Comparison of ENCODE assay signal across 34 cellular contexts in the genomic region with DNA sequence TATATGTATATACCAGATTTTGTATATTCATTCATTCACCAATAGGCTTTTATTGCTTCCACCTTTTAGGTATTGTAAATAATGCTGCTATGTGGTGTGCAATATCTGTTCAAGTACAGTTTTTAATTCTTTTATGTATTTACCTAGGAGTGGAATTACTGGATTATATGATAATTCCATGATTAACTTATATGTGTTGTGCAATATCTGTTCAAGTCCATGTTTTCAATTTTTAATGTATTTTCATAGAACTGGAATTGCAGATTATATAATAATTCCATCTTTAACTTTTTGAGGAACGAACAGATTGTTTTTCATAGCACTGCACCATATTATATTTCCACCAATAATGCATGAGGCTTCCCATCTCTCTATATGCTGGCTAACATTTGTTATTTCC. TPM values are rescaled to one million over a fixed set of nuclear protein-coding genes. Genes with fewer than 3 reads are reported as not detected.
DNase-seq lines count a peak whose midpoint lies in the region; ATAC-seq, FAIRE-seq and TF ChIP-seq lines count a peak whose summit lies in the region.
"Had no signal": no experiment of that assay in that cellular context is flagged by ENCODE, and none has a peak within 500 bp of the region (broad histone marks: within the 10 kb centered on the region; RNA-seq: fewer than 3 reads in every experiment).

No MANE protein-coding gene starts in this region.

- H3K27me3 ChIP-seq in IMR-90 (ENCODE audit: control insufficient read depth, insufficient read depth, low read length), result no peaks in the 10 kb centered on the region
- no peaks in the 10 kb centered on the region for H3K27me3 ChIP-seq in K562 (ENCODE audit: control insufficient read depth in 2 of 2, insufficient read depth in 2 of 2, low read length in 2 of 2)
- no peaks in the 10 kb centered on the region for H3K27me3 ChIP-seq in spleen (replicated peaks in 1 of 7)
- H3K27me3 ChIP-seq: BE2C; BLaER1; BLaER1 treated with 17β-estradiol and CSF1 and Interleukin-3, amounts not matched to agents 10 nM and 100 nM had no signal

- H2BK120ac ChIP-seq in IMR-90 (ENCODE audit: low read depth, low read length), result no peak overlapping the region

- no peaks in the 10 kb centered on the region for H3K36me3 ChIP-seq in IMR-90 (ENCODE audit: control insufficient read depth, insufficient read depth, low read length)
- H3K36me3 ChIP-seq in K562 (ENCODE audit: control insufficient read depth, insufficient read depth, low read length), result no peaks in the 10 kb centered on the region
- no peaks in the 10 kb centered on the region for H3K36me3 ChIP-seq in spleen
- H3K36me3 ChIP-seq: BE2C; BLaER1; BLaER1 treated with 17β-estradiol and CSF1 and Interleukin-3, amounts not matched to agents 10 nM and 100 nM had no signal

- H3K9ac ChIP-seq in IMR-90 (ENCODE audit: low read depth, low read length) (no peak overlapping the region), K562 (ENCODE audit: insufficient read depth in 1 of 2, low read depth in 2 of 2, low read length in 2 of 2) (no peak overlapping the region)
- H3K9ac ChIP-seq: BLaER1; BLaER1 treated with 17β-estradiol and CSF1 and Interleukin-3, amounts not matched to agents 10 nM and 100 nM had no signal

- H4K8ac ChIP-seq in IMR-90 (ENCODE audit: low read depth in 2 of 2, low read length in 2 of 2), result no peak overlapping the region

- H3K23ac ChIP-seq in IMR-90 (ENCODE audit: low read depth, low read length), result no peak overlapping the region

- no peaks in the 10 kb centered on the region for H4K20me1 ChIP-seq in IMR-90 (ENCODE audit: insufficient read depth, low read length)
- H4K20me1 ChIP-seq in K562 (replicated peaks; ENCODE audit: control insufficient read depth, insufficient read depth, low read length), result no peaks in the 10 kb centered on the region
- H4K20me1 ChIP-seq: BLaER1; BLaER1 treated with 17β-estradiol and CSF1 and Interleukin-3, amounts not matched to agents 10 nM and 100 nM had no signal

- dilution Hi-C loops in IMR-90 (cut with HindIII; ENCODE audit: low sequenced_read_pairs, unreplicated experiment), result no loop called here

- TF ChIP-seq EP300 in K562 (IDR thresholded peaks at IDR 0.05; ENCODE audit: low read length), result no peak

- H4K5ac ChIP-seq in IMR-90 (ENCODE audit: low read depth, low read length), result no peak overlapping the region

- H4K91ac ChIP-seq in IMR-90 (ENCODE audit: insufficient read depth, low read depth, low read length), result no peak overlapping the region

- intact Hi-C loops in IMR-90 (cut with micrococcal nuclease) (no loop called here), K562 (cut with micrococcal nuclease) (no loop called here), spleen (cut with DNase I; ENCODE audit: low total_unique reads) (no loop called here)

- no peak for ATAC-seq in IMR-90 (ENCODE audit: low read depth)
- no peak for ATAC-seq in K562
- ATAC-seq: A549; CD8-positive, alpha-beta T cell had no signal

- POLR2A ChIA-PET in IMR-90 (lab: Charles Lee; ENCODE audit: unreplicated experiment) (no interaction called here), K562 (lab: Yijun Ruan, JAX) (no interaction called here)

- no peak overlapping the region for H2BK20ac ChIP-seq in IMR-90 (ENCODE audit: low read depth, low read length)

- H3K14ac ChIP-seq in IMR-90 (replicated peaks; ENCODE audit: low read depth, low read length), result no peak overlapping the region

- H3K4me2 ChIP-seq in IMR-90 (ENCODE audit: low read depth, low read length) (no peak overlapping the region), K562 (ENCODE audit: insufficient read depth, low read length) (no peak overlapping the region)
- H3K4me2 ChIP-seq: A549; BLaER1; BLaER1 treated with 17β-estradiol and CSF1 and Interleukin-3, amounts not matched to agents 10 nM and 100 nM had no signal

- H3K4me1 ChIP-seq in IMR-90 (ENCODE audit: control insufficient read depth, insufficient read depth, low read length) (no peaks in the 10 kb centered on the region), K562 (replicated peaks in 1 of 2; ENCODE audit: control insufficient read depth in 2 of 2, insufficient read depth in 2 of 2, low read length in 2 of 2) (no peaks in the 10 kb centered on the region), spleen (no peaks in the 10 kb centered on the region)
- H3K4me1 ChIP-seq: A549; BE2C; BLaER1; BLaER1 treated with 17β-estradiol and CSF1 and Interleukin-3, amounts not matched to agents 10 nM and 100 nM; Caco-2 had no signal

- no peaks in the 10 kb centered on the region for H3K9me1 ChIP-seq in IMR-90 (ENCODE audit: insufficient read depth, low read length)
- H3K9me1 ChIP-seq in K562 (ENCODE audit: control insufficient read depth, insufficient read depth, low read length), result no peaks in the 10 kb centered on the region

- no CpG with 5 or more reads among the region's 1 CpG for WGBS in IMR-90 (ENCODE audit: extremely low coverage in 2 of 2, insufficient read length in 1 of 2), 2 experiments
- WGBS in K562 (ENCODE audit: insufficient coverage, low coverage, missing lambda C conversion rate), result 0% methylated on average over 1 of the region's 1 CpG
- 66 to 85% (median 80%) methylated on average over 1 of the region's 1 CpG for WGBS in spleen, 5 donors

- H2AFZ ChIP-seq in IMR-90 (replicated peaks; ENCODE audit: low read length, poor library complexity), result no peak overlapping the region
- no peak overlapping the region for H2AFZ ChIP-seq in K562 (ENCODE audit: low read depth, low read length)

- no peaks in the 10 kb centered on the region for H3K79me2 ChIP-seq in K562 (ENCODE audit: control insufficient read depth, insufficient read depth, low read length)

- H3K9me3 ChIP-seq in IMR-90 (ENCODE audit: control insufficient read depth, insufficient read depth, low read length) (no peaks in the 10 kb centered on the region), K562 (replicated peaks; ENCODE audit: control insufficient read depth, insufficient read depth, low read depth, low read length) (no peaks in the 10 kb centered on the region), spleen (peaks cover 0 to 21% (median 12%) of the 10 kb centered on the region in 8 donors)
- H3K9me3 ChIP-seq: A549, BE2C, BLaER1, Caco-2 had no signal

- no peak overlapping the region for H3K18ac ChIP-seq in IMR-90 (ENCODE audit: low read depth, low read length)

- H3K4me3 ChIP-seq in IMR-90 (ENCODE audit: insufficient read depth, low read depth, low read length) (no peak overlapping the region), K562 (no peak overlapping the region), spleen (no peak overlapping the region)
- H3K4me3 ChIP-seq: A549; BLaER1; BLaER1 treated with 17β-estradiol and CSF1 and Interleukin-3, amounts not matched to agents 10 nM and 100 nM had no signal

- H3K27ac ChIP-seq in IMR-90 (ENCODE audit: insufficient read depth, low read length), result no peak overlapping the region
- H3K27ac ChIP-seq in K562 (ENCODE audit: extremely low read depth, low read depth, low read length), result no peak overlapping the region
- H3K27ac ChIP-seq in spleen, result no peak overlapping the region
- H3K27ac ChIP-seq: 22Rv1; A549; BLaER1; BLaER1 treated with 17β-estradiol and CSF1 and Interleukin-3, amounts not matched to agents 10 nM and 100 nM; C4-2B had no signal

- no peak overlapping the region for H2AK5ac ChIP-seq in IMR-90 (ENCODE audit: low read depth, low read length)

- TF ChIP-seq CTCF in IMR-90 (conservative IDR thresholded peaks at IDR 0.05; ENCODE audit: low read depth, low read length) (no peak), K562 (IDR thresholded peaks at IDR 0.05 in 2 of 3, conservative IDR thresholded peaks at IDR 0.05 in 1 of 3; ENCODE audit: insufficient read depth in 2 of 3, low read depth in 1 of 3, low read length in 3 of 3) (no peak), spleen (IDR thresholded peaks at IDR 0.05 in 8 of 11, conservative IDR thresholded peaks at IDR 0.05 in 3 of 11) (no peak)

- no peak overlapping the region for H3K56ac ChIP-seq in IMR-90 (ENCODE audit: extremely low read depth, insufficient read depth, low read length)

- H3K4ac ChIP-seq in IMR-90 (ENCODE audit: low read depth, low read length), result no peak overlapping the region

- TF ChIP-seq POLR2A in IMR-90 (IDR thresholded peaks at IDR 0.05; ENCODE audit: low read depth, low read length) (no peak), K562 (conservative IDR thresholded peaks at IDR 0.05) (no peak), spleen (IDR thresholded peaks at IDR 0.05) (no peak)

- TF ChIP-seq RAD21 in IMR-90 (IDR thresholded peaks at IDR 0.05; ENCODE audit: low read length) (no peak), K562 (CRISPR knock-in tag; conservative IDR thresholded peaks at IDR 0.05 in 1 of 2, IDR thresholded peaks at IDR 0.05 in 1 of 2) (no peak)

- CTCF ChIA-PET in IMR-90 (lab: Yijun Ruan, JAX) (no interaction called here), K562 (lab: Yijun Ruan, JAX; ENCODE audit: low intra/inter-chr PET ratio) (no interaction called here)

- FAIRE-seq in K562 (lab: Jason Lieb, UNC), result no peak
- FAIRE-seq: A204.1, A549, D721Med had no signal

- no peak for DNase-seq in IMR-90
- no peak for DNase-seq in K562 (ENCODE audit: extremely low read depth in 1 of 4, low spot score in 3 of 4)
- DNase-seq in SHP77 (lab: John Stamatoyannopoulos, UW), result no peak
- no peak for DNase-seq in spleen
- DNase-seq: 8988T; ACHN; AML-193; BE2C; C1 segment of cervical spinal cord; Caco-2; Calu3; CD4-positive, alpha-beta memory T cell; CD4-positive, alpha-beta T cell; CD4-positive, CD25-positive, alpha-beta regulatory T cell; CD8-positive, alpha-beta memory T cell; CD8-positive, alpha-beta T cell; COR-L47; DMS 273 treated with DMSO at 0.1 percent for 48 hours; DMS153; DMS53; DMS79; DMS79 treated with DMSO at 0.1 percent for 48 hours; DND-41; EL had no signal

- in situ Hi-C loops in IMR-90 (cut with MboI; ENCODE audit: low sequenced_read_pairs), result no loop called here
- in situ Hi-C loops in K562 (cut with MboI), result no loop called here

- no peaks in the 10 kb centered on the region for H3K79me1 ChIP-seq in IMR-90 (ENCODE audit: low read depth in 1 of 2, low read length in 2 of 2)

- no peak overlapping the region for H2BK15ac ChIP-seq in IMR-90 (ENCODE audit: low read depth, low read length)

- no peak overlapping the region for H2AK9ac ChIP-seq in IMR-90 (replicated peaks; ENCODE audit: low read depth, low read length, poor library complexity)

- H2BK5ac ChIP-seq in IMR-90 (ENCODE audit: low read depth, low read length, poor library complexity, severe bottlenecking), result no peak overlapping the region

- BruUV-seq in IMR-90 (replicated peaks; lab: Mats Ljungman, UMichigan) (no TSS peak), K562 (replicated peaks; lab: Mats Ljungman, UMichigan) (no TSS peak)

RNA-seq across cellular contexts. Expression of a gene that starts 50.6 kb away (rescaled TPM):
- total RNA-seq in IMR-90 (2012; rRNA removed) (under 0.01 TPM in 1 of 2 replicates, not detected in the other), K562 (2014; rRNA removed) (not detected in 2 replicates), K562 (2014; rRNA removed; fragmentation: Illumina TruSeq; extraction: Trizol) (not detected in 2 replicates), K562 (2015; rRNA removed; fragmentation: Illumina TruSeq; extraction: Trizol) (not detected in 2 replicates), K562 (2021) (not detected in 2 replicates), spleen (10 to 100 TPM; 11.4 to 21.0 (median 13.4) TPM)
- polyA plus RNA-seq in IMR-90 (2012; rRNA removed) (0.02 and 0.03 TPM in 2 replicates), K562 (2011; rRNA removed) (not detected in 2 replicates), K562 (2014; fragmentation: Illumina TruSeq; extraction: Trizol) (not detected in 2 replicates), K562 (2014; fragmentation: Nextera tagmentation; extraction: Ambion mirVana) (not detected), K562 (2014; rRNA removed) (not detected in 2 replicates), spleen (1 to 10 TPM; 1.1 to 3.3 (median 2.1) TPM)
- 0.01 TPM in 1 of 2 replicates, not detected in the other for polyA plus RNA-seq in IMR-90 (2012; cell fraction: cytosol; rRNA removed)
- polyA plus RNA-seq in IMR-90 (2012; cell fraction: nucleus; rRNA removed; ENCODE audit: low replicate concordance), result 0.01 TPM in 2 replicates
- total RNA-seq in K562 (2011; cell fraction: chromatin; rRNA removed; ENCODE audit: low replicate concordance), result not detected in 2 replicates
- not detected in 2 replicates for total RNA-seq in K562 (2011; cell fraction: nucleolus; rRNA removed)
- total RNA-seq in K562 (2011; cell fraction: nucleoplasm; rRNA removed), result not detected in 2 replicates
- not detected in 2 replicates for polyA plus RNA-seq in K562 (2011; cell fraction: cytosol; rRNA removed)
- polyA plus RNA-seq in K562 (2011; cell fraction: nucleus; rRNA removed), result not detected in 2 replicates
- 0.01 TPM in 1 of 2 replicates, not detected in the other for polyA plus RNA-seq in K562 (2012)
- polyA minus RNA-seq in K562 (2011; rRNA and poly(A)+ RNA removed), result not detected in 2 replicates
- not detected in 2 replicates for polyA minus RNA-seq in K562 (2011; cell fraction: cytosol; rRNA and poly(A)+ RNA removed)
- not detected in 2 replicates for polyA minus RNA-seq in K562 (2011; cell fraction: nucleus; rRNA and poly(A)+ RNA removed)
- total RNA-seq: A172, A673 had no signal
- polyA plus RNA-seq: BJ; CD4-positive, alpha-beta memory T cell; CD4-positive, CD25-positive, alpha-beta regulatory T cell had no signal

Comparison
In these comparisons a context has a peak if more than half of its experiments do, and no peak if none do; other contexts are left out.
1. RNA of a gene that starts 50.6 kb away (total RNA-seq): 11.4 to 21.0 TPM in spleen; under 0.01 TPM in IMR-90 and not detected in K562; every median in the first group is over 10 times any median in the second.